Comparison of ENCODE assay signal across 38 cellular contexts in the genomic region with DNA sequence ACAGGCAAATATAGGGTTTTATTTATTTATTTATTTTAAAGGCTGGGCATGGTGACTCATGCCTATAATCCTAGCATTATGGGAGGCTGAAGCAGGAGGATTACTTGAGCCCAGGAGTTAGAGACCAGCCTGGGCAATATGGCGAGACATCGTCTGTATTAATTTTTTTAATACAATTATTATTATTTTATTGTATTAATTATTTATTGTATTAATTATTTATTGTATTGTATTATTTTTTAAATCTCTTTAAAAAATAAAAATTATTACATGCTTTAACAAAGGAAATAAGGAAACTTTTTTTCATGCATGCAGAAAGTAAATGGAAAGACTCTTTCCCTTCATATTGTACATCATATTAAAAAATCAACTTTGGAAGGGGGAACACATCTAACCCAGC. TPM values are rescaled to one million over a fixed set of nuclear protein-coding genes. Genes with fewer than 3 reads are reported as not detected.
"Had no signal": no experiment of that assay in that cellular context is flagged by ENCODE, and none has a peak within 500 bp of the region (broad histone marks: within the 10 kb centered on the region; RNA-seq: fewer than 3 reads in every experiment).

No MANE protein-coding gene starts in this region.

- H3K36me3 ChIP-seq: adrenal gland, cardiac muscle cell had no signal

- H3K4me3 Mint-ChIP-seq: activated CD4-positive, alpha-beta memory T cell treated with anti-CD3 and anti-CD28 coated beads for 36 hours; activated CD4-positive, alpha-beta T cell treated with anti-CD3 and anti-CD28 coated beads for 36 hours; activated CD4-positive, alpha-beta T cell treated with anti-CD3 and anti-CD28 coated beads, Interleukin-2, amount 10 ng/mL, durations not matched to agents 7 days and 5 days; activated CD8-positive, alpha-beta T cell treated with anti-CD3 and anti-CD28 coated beads for 36 hours; activated naive CD4-positive, alpha-beta T cell treated with anti-CD3 and anti-CD28 coated beads for 36 hours; activated naive CD8-positive, alpha-beta T cell treated with anti-CD3 and anti-CD28 coated beads for 36 hours; activated T-cell treated with anti-CD3 and anti-CD28 coated beads, Interleukin-2, amount 50 U/mL, for 4 hours; activated T-cell treated with anti-CD3 and anti-CD28 coated beads, Interleukin-2, amount 50 U/mL, for 72 hours; activated T-helper 1 cell treated with anti-CD3 and anti-CD28 coated beads, Interleukin-12 subunit alpha, Interleukin-12 subunit beta, Interleukin-2, Interleukin-4 antibody, amounts not matched to agents 30 ng/mL and 10 ng/mL and 1 ng/mL, durations not matched to agents 14 hours and 24 hours and 36 hours; activated T-helper 17 cell treated with anti-CD3 and anti-CD28 coated beads, Interleukin-2, amount 50 U/mL, for 72 hours; central memory CD8-positive, alpha-beta T cell; T-helper 1 cell treated with Interleukin-12 subunit alpha and Interleukin-12 subunit beta and Interleukin-4 antibody, amounts not matched to agents 30 μg/mL and 1 μg/mL, for 36 hours; T-helper 2 cell treated with Interferon-gamma antibody and Interleukin-4, amounts not matched to agents 5 μg/mL and 100 μg/mL, for 36 hours had no signal

- H3K27me3 ChIP-seq: adrenal gland, body of pancreas had no signal

- H3K36me3 Mint-ChIP-seq: activated CD4-positive, alpha-beta memory T cell treated with anti-CD3 and anti-CD28 coated beads for 36 hours; activated naive CD8-positive, alpha-beta T cell treated with anti-CD3 and anti-CD28 coated beads for 36 hours had no signal

- H3K9me3 ChIP-seq: adrenal gland, body of pancreas had no signal

- H3K4me1 Mint-ChIP-seq: activated T-helper 17 cell treated with anti-CD3 and anti-CD28 coated beads, Interleukin-2, amount 50 U/mL, for 72 hours had no signal

- H3K9me3 Mint-ChIP-seq: activated CD4-positive, alpha-beta memory T cell treated with anti-CD3 and anti-CD28 coated beads for 36 hours; activated CD4-positive, alpha-beta T cell treated with anti-CD3 and anti-CD28 coated beads, Interleukin-2, amount 10 ng/mL, durations not matched to agents 7 days and 5 days; activated CD8-positive, alpha-beta T cell treated with anti-CD3 and anti-CD28 coated beads for 36 hours; activated naive CD4-positive, alpha-beta T cell treated with anti-CD3 and anti-CD28 coated beads for 36 hours; activated naive CD8-positive, alpha-beta T cell treated with anti-CD3 and anti-CD28 coated beads for 36 hours; activated T-cell treated with anti-CD3 and anti-CD28 coated beads, Interleukin-2, amount 50 U/mL, for 4 hours; activated T-cell treated with anti-CD3 and anti-CD28 coated beads, Interleukin-2, amount 50 U/mL, for 72 hours; activated T-helper 1 cell treated with anti-CD3 and anti-CD28 coated beads, Interleukin-12 subunit alpha, Interleukin-12 subunit beta, Interleukin-2, Interleukin-4 antibody, amounts not matched to agents 30 ng/mL and 10 ng/mL and 1 ng/mL, durations not matched to agents 14 hours and 24 hours and 36 hours; activated T-helper 17 cell treated with anti-CD3 and anti-CD28 coated beads, Interleukin-2, amount 50 U/mL, for 72 hours; central memory CD8-positive, alpha-beta T cell; T-helper 1 cell treated with Interleukin-12 subunit alpha and Interleukin-12 subunit beta and Interleukin-4 antibody, amounts not matched to agents 30 μg/mL and 1 μg/mL, for 36 hours; T-helper 2 cell treated with Interferon-gamma antibody and Interleukin-4, amounts not matched to agents 5 μg/mL and 100 μg/mL, for 36 hours had no signal

- H3K27ac Mint-ChIP-seq: activated CD4-positive, alpha-beta memory T cell treated with anti-CD3 and anti-CD28 coated beads for 36 hours; activated CD4-positive, alpha-beta T cell treated with anti-CD3 and anti-CD28 coated beads for 36 hours; activated CD4-positive, alpha-beta T cell treated with anti-CD3 and anti-CD28 coated beads, Interleukin-2, amount 10 ng/mL, durations not matched to agents 7 days and 5 days; activated CD8-positive, alpha-beta T cell treated with anti-CD3 and anti-CD28 coated beads for 36 hours; activated naive CD4-positive, alpha-beta T cell treated with anti-CD3 and anti-CD28 coated beads for 36 hours; activated naive CD4-positive, alpha-beta T cell treated with anti-CD3 and anti-CD28 coated beads, Interleukin-2, amount 50 U/mL, for 72 hours; activated naive CD8-positive, alpha-beta T cell treated with anti-CD3 and anti-CD28 coated beads for 36 hours; activated T-cell treated with anti-CD3 and anti-CD28 coated beads, Interleukin-2, amount 50 U/mL, for 72 hours; activated T-helper 1 cell treated with anti-CD3 and anti-CD28 coated beads, Interleukin-12 subunit alpha, Interleukin-12 subunit beta, Interleukin-2, Interleukin-4 antibody, amounts not matched to agents 30 ng/mL and 10 ng/mL and 1 ng/mL, durations not matched to agents 14 hours and 24 hours and 36 hours; activated T-helper 17 cell treated with anti-CD3 and anti-CD28 coated beads, Interleukin-2, amount 50 U/mL, for 72 hours; T-helper 1 cell treated with Interleukin-12 subunit alpha and Interleukin-12 subunit beta and Interleukin-4 antibody, amounts not matched to agents 30 μg/mL and 1 μg/mL, for 36 hours; T-helper 2 cell treated with Interferon-gamma antibody and Interleukin-4, amounts not matched to agents 5 μg/mL and 100 μg/mL, for 36 hours had no signal

- H3K27ac ChIP-seq: adrenal gland, body of pancreas, cardiac muscle cell, VCaP had no signal

- ATAC-seq: activated CD4-positive, alpha-beta T cell treated with anti-CD3 and anti-CD28 coated beads for 36 hours; activated CD4-positive, CD25-positive, alpha-beta regulatory T cell treated with anti-CD3 and anti-CD28 coated beads, Interleukin-2, amount 50 U/mL, for 24 hours; activated CD8-positive, alpha-beta T cell treated with anti-CD3 and anti-CD28 coated beads for 36 hours; activated naive CD4-positive, alpha-beta T cell treated with anti-CD3 and anti-CD28 coated beads, Interleukin-2, amount 50 U/mL, for 72 hours; activated T-cell treated with anti-CD3 and anti-CD28 coated beads, Interleukin-2, amount 50 U/mL, for 4 hours; activated T-cell treated with anti-CD3 and anti-CD28 coated beads, Interleukin-2, amount 50 U/mL, for 72 hours; activated T-helper 17 cell treated with anti-CD3 and anti-CD28 coated beads, Interleukin-2, amount 50 U/mL, for 72 hours; body of pancreas had no signal

- DNase-seq: activated CD4-positive, alpha-beta memory T cell treated with anti-CD3 and anti-CD28 coated beads for 36 hours; activated CD4-positive, alpha-beta T cell treated with anti-CD3 and anti-CD28 coated beads for 1 hour; activated CD4-positive, alpha-beta T cell treated with anti-CD3 and anti-CD28 coated beads for 36 hours; activated CD4-positive, alpha-beta T cell treated with anti-CD3 and anti-CD28 coated beads for 48 hours; activated CD4-positive, alpha-beta T cell treated with anti-CD3 and anti-CD28 coated beads, Interleukin-2, amount 10 ng/mL, durations not matched to agents 7 days and 5 days; activated CD4-positive, alpha-beta T cell treated with anti-CD3 and anti-CD28 coated beads, Interleukin-2, amount 50 U/mL, for 4 hours; activated CD4-positive, CD25-positive, alpha-beta regulatory T cell; activated CD8-positive, alpha-beta memory T cell treated with anti-CD3 and anti-CD28 coated beads, Interleukin-2, amount 50 U/mL, for 4 hours; activated CD8-positive, alpha-beta T cell treated with anti-CD3 and anti-CD28 coated beads for 36 hours; activated effector memory CD4-positive, alpha-beta T cell treated with anti-CD3 and anti-CD28 coated beads, Interleukin-2, amount 50 U/mL, for 16 hours; activated gamma-delta T cell treated with Interleukin-2 at 50 U/mL for 16 hours; activated naive CD4-positive, alpha-beta T cell; activated naive CD4-positive, alpha-beta T cell treated with anti-CD3 and anti-CD28 coated beads for 36 hours; activated naive CD4-positive, alpha-beta T cell treated with anti-CD3 and anti-CD28 coated beads, Interleukin-2, amount 50 U/mL, for 16 hours; activated naive CD8-positive, alpha-beta T cell treated with anti-CD3 and anti-CD28 coated beads for 36 hours; activated T-cell treated with anti-CD3 and anti-CD28 coated beads for 4 hours; activated T-cell treated with anti-CD3 and anti-CD28 coated beads, Interleukin-2, amount 50 U/mL, for 1 hour; activated T-cell treated with anti-CD3 and anti-CD28 coated beads, Interleukin-2, amount 50 U/mL, for 4 hours; activated T-cell treated with anti-CD3 and anti-CD28 coated beads, Interleukin-2, amount 50 U/mL, for 72 hours; adrenal gland; amniotic stem cell; aorta; body of pancreas; caudate nucleus; cerebellar nuclear complex; T-helper 1 cell; T-helper 2 cell; T-helper 9 cell had no signal

- H3K4me3 ChIP-seq: adrenal gland, body of pancreas, cardiac muscle cell had no signal

RNA-seq across cellular contexts. Expression of gene SCN3B, which starts 3.5 kb away (rescaled TPM):
- total RNA-seq: activated CD4-positive, alpha-beta memory T cell treated with anti-CD3 and anti-CD28 coated beads for 36 hours; activated CD4-positive, alpha-beta T cell treated with anti-CD3 and anti-CD28 coated beads for 36 hours; activated CD4-positive, alpha-beta T cell treated with anti-CD3 and anti-CD28 coated beads, Interleukin-2, amount 10 ng/mL, durations not matched to agents 7 days and 5 days; activated CD8-positive, alpha-beta memory T cell treated with anti-CD3 and anti-CD28 coated beads for 36 hours; activated CD8-positive, alpha-beta T cell treated with anti-CD3 and anti-CD28 coated beads for 36 hours; activated naive CD4-positive, alpha-beta T cell treated with anti-CD3 and anti-CD28 coated beads for 36 hours; activated naive CD8-positive, alpha-beta T cell treated with anti-CD3 and anti-CD28 coated beads for 36 hours; activated T-cell treated with anti-CD3 and anti-CD28 coated beads, Interleukin-2, amount 50 U/mL, for 4 hours; activated T-helper 1 cell treated with anti-CD3 and anti-CD28 coated beads, Interleukin-12 subunit alpha, Interleukin-12 subunit beta, Interleukin-2, Interleukin-4 antibody, amounts not matched to agents 30 ng/mL and 10 ng/mL and 1 ng/mL, durations not matched to agents 14 hours and 24 hours and 36 hours had no signal
